In the genomic region with DNA sequence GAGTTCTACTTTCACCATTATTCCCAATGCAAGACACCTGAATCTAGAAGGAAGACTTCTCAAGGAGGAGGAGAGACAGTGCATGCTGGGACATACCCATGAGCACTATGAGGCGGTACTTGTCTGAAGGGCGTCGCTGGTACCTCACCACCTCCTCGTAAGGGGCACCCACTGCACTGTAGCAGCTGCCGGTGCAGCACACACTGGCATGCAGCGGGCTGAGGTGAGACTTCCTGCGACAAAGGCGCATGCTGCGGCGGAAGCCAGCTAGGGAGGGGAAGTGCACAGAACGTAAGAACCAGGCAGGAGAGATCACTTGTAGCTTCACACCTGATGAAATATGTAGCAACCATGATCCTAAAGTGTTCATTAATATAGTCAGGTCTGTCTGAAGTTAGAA, we compare ENCODE assay signal across 18 cellular contexts. TPM values are rescaled to one million over a fixed set of nuclear protein-coding genes. Genes with fewer than 3 reads are reported as not detected.
"Had no signal": no experiment of that assay in that cellular context is flagged by ENCODE, and none has a peak within 500 bp of the region (broad histone marks: within the 10 kb centered on the region; RNA-seq: fewer than 3 reads in every experiment).

No MANE protein-coding gene starts in this region.

- H3K36me3 Mint-ChIP-seq: activated CD4-positive, alpha-beta memory T cell treated with anti-CD3 and anti-CD28 coated beads for 36 hours; activated naive CD8-positive, alpha-beta T cell treated with anti-CD3 and anti-CD28 coated beads for 36 hours; brain; naive B cell had no signal

- H3K27ac Mint-ChIP-seq: activated CD4-positive, alpha-beta memory T cell treated with anti-CD3 and anti-CD28 coated beads for 36 hours; activated naive CD8-positive, alpha-beta T cell treated with anti-CD3 and anti-CD28 coated beads for 36 hours; brain had no signal

- H3K36me3 ChIP-seq: gastroesophageal sphincter, tibial nerve, vagina, WERI-Rb-1 had no signal

- H3K9me3 ChIP-seq: gastroesophageal sphincter, tibial nerve, vagina had no signal

- H3K9me3 Mint-ChIP-seq: activated CD4-positive, alpha-beta memory T cell treated with anti-CD3 and anti-CD28 coated beads for 36 hours; activated naive CD8-positive, alpha-beta T cell treated with anti-CD3 and anti-CD28 coated beads for 36 hours; activated T-cell treated with anti-CD3 and anti-CD28 coated beads, Interleukin-2, amount 50 U/mL, for 4 hours; brain; naive B cell had no signal

- H3K27me3 ChIP-seq: tibial nerve, vagina had no signal

- H3K4me3 ChIP-seq: gastroesophageal sphincter, tibial nerve, vagina had no signal

- DNase-seq: activated CD4-positive, alpha-beta memory T cell treated with anti-CD3 and anti-CD28 coated beads for 36 hours; activated effector memory CD4-positive, alpha-beta T cell treated with Interleukin-2 at 50 U/mL for 16 hours; activated naive CD8-positive, alpha-beta T cell treated with anti-CD3 and anti-CD28 coated beads for 36 hours; activated T-cell treated with anti-CD3 and anti-CD28 coated beads, Interleukin-2, amount 50 U/mL, for 4 hours; amygdala; central memory CD4-positive, alpha-beta T cell; erythroblast; naive B cell; stimulated activated CD4-positive, alpha-beta T cell treated with anti-CD3 and anti-CD28 coated beads, Interleukin-2, amount 100 ng/mL, for 48 hours; stimulated activated naive CD4-positive, alpha-beta T cell; WERI-Rb-1 had no signal

- H3K27ac ChIP-seq: gastroesophageal sphincter, tibial nerve, vagina, WERI-Rb-1 had no signal

- H3K4me3 Mint-ChIP-seq: activated CD4-positive, alpha-beta memory T cell treated with anti-CD3 and anti-CD28 coated beads for 36 hours; activated naive CD8-positive, alpha-beta T cell treated with anti-CD3 and anti-CD28 coated beads for 36 hours; activated T-cell treated with anti-CD3 and anti-CD28 coated beads, Interleukin-2, amount 50 U/mL, for 4 hours; brain; naive B cell had no signal

- ATAC-seq: gastroesophageal sphincter, left lobe of liver had no signal

- FAIRE-seq: keratinocyte had no signal

- H3K4me1 Mint-ChIP-seq: brain, naive B cell had no signal

RNA-seq across cellular contexts. Expression of gene MPP4, which starts 42.3 kb away (rescaled TPM):
- total RNA-seq: activated CD4-positive, alpha-beta memory T cell treated with anti-CD3 and anti-CD28 coated beads for 36 hours; activated naive CD8-positive, alpha-beta T cell treated with anti-CD3 and anti-CD28 coated beads for 36 hours; activated T-cell treated with anti-CD3 and anti-CD28 coated beads, Interleukin-2, amount 50 U/mL, for 4 hours; left lobe of liver; T-helper 1 cell treated with Interleukin-12 subunit alpha and Interleukin-12 subunit beta and Interleukin-4 antibody, amounts not matched to agents 30 ng/mL and 1 ng/mL, for 36 hours had no signal
